In genomic region chr16:30028438-30029093, GRCh38 we compare ENCODE assay signal across 14 cellular contexts. TPM values are rescaled to one million over a fixed set of nuclear protein-coding genes. Genes with fewer than 3 reads are reported as not detected.
DNase-seq lines count a peak whose midpoint lies in the region; ATAC-seq and TF ChIP-seq lines count a peak whose summit lies in the region.
"Had no signal": no experiment of that assay in that cellular context is flagged by ENCODE, and none has a peak within 500 bp of the region (broad histone marks: within the 10 kb centered on the region; RNA-seq: fewer than 3 reads in every experiment).

No MANE protein-coding gene starts in this region.

- H3K4me1 Mint-ChIP-seq in endothelial cell (ENCODE audit: unreplicated experiment), result peaks cover 11% of the 10 kb centered on the region

- no peak overlapping the region for H3K27ac Mint-ChIP-seq in endothelial cell (ENCODE audit: unreplicated experiment)
- H3K27ac Mint-ChIP-seq: T-cell had no signal

- TF ChIP-seq CTCF in NB4 (IDR thresholded peaks at IDR 0.05; ENCODE audit: low read depth, low read length), result no peak
- no peak for TF ChIP-seq CTCF in endothelial cell (IDR thresholded peaks at IDR 0.05; ENCODE audit: unreplicated experiment)
- TF ChIP-seq CTCF in psoas muscle (IDR thresholded peaks at IDR 0.05), result no peak

- intact Hi-C loops in psoas muscle (cut with DNase I), result loop anchor here in 1 of 2 donors (10.0 kb wide), 1 partner anchor 334 kb away; no protein-coding TSS in a partner anchor

- no peak overlapping the region for H3K27ac ChIP-seq in psoas muscle
- H3K27ac ChIP-seq: C4-2B had no signal

- peaks cover 0 to 60% (median 15%) of the 10 kb centered on the region in 3 donors for H3K27me3 ChIP-seq in psoas muscle (ENCODE audit: insufficient read depth in 3 of 3, low read length in 2 of 3)

- peaks cover 16% of the 10 kb centered on the region for H3K27me3 Mint-ChIP-seq in endothelial cell (ENCODE audit: unreplicated experiment)

- no peak overlapping the region for H3K4me3 Mint-ChIP-seq in endothelial cell (ENCODE audit: unreplicated experiment)
- H3K4me3 Mint-ChIP-seq: T-cell had no signal

- TF ChIP-seq POLR2A in NB4 (IDR thresholded peaks at IDR 0.05; ENCODE audit: extremely low read depth, insufficient read length), result no peak

- no peak overlapping the region for H3K4me3 ChIP-seq in NB4 (ENCODE audit: low read depth, low read length)
- no peak overlapping the region for H3K4me3 ChIP-seq in psoas muscle

- peaks cover 2% of the 10 kb centered on the region for H3K4me1 ChIP-seq in psoas muscle

- H3K36me3 ChIP-seq in psoas muscle (ENCODE audit: insufficient read depth in 1 of 2, low read depth in 1 of 2), result no peaks in the 10 kb centered on the region

- H3K36me3 Mint-ChIP-seq in endothelial cell (ENCODE audit: low read depth, unreplicated experiment), result peaks cover 3% of the 10 kb centered on the region
- H3K36me3 Mint-ChIP-seq: T-cell had no signal

- H3K9me3 ChIP-seq in psoas muscle, result no peaks in the 10 kb centered on the region

- 6 to 10% (median 7%) methylated on average over 15 to 18 of the region's 18 CpGs for WGBS in psoas muscle, 3 donors

- peak; percentile 32 to 74 (median 70) for ATAC-seq in psoas muscle

- peak; percentile 31 for DNase-seq in activated naive CD4-positive, alpha-beta T cell treated with Interleukin-2 at 50 U/mL for 16 hours
- no peak for DNase-seq in activated naive CD4-positive, alpha-beta T cell treated with anti-CD3 and anti-CD28 coated beads, Interleukin-2, amount 50 U/mL, for 16 hours
- DNase-seq in NB4 (ENCODE audit: low read depth), result peak; percentile 64
- DNase-seq in endothelial cell (ENCODE audit: low spot score), result peak; percentile 61
- DNase-seq in psoas muscle, result no peak
- DNase-seq in middle frontal gyrus (ENCODE audit: extremely low spot score, low spot score), result no peak
- DNase-seq in activated gamma-delta T cell (lab: John Stamatoyannopoulos, UW), result no peak
- no peak for DNase-seq in COLO668 (lab: John Stamatoyannopoulos, UW; ENCODE audit: unreplicated experiment)
- DNase-seq: nucleus accumbens; stimulated activated CD4-positive, alpha-beta T cell treated with anti-CD3 and anti-CD28 coated beads, Interleukin-4, amount 100 ng/mL, for 4 hours had no signal

- no peaks in the 10 kb centered on the region for H3K9me3 Mint-ChIP-seq in endothelial cell (ENCODE audit: unreplicated experiment)
- H3K9me3 Mint-ChIP-seq: T-cell had no signal

RNA-seq across cellular contexts. Expression of gene TLCD3B, which starts 2.5 kb away (rescaled TPM):
- total RNA-seq in endothelial cell (ENCODE audit: unreplicated experiment) (1.4 TPM), psoas muscle (1 to 10 TPM in 1 of 4 donors, under 1 TPM in 3; 0.17 to 1.9 (median 0.23) TPM)
- polyA plus RNA-seq in psoas muscle, result under 1 TPM; 0.13 to 0.62 (median 0.17) TPM

RNA-seq across cellular contexts. Expression of gene C16orf92, which starts 5.6 kb away (rescaled TPM):
- total RNA-seq in endothelial cell (ENCODE audit: unreplicated experiment) (not detected), psoas muscle (not detected)
- polyA plus RNA-seq in psoas muscle, result not detected
- total RNA-seq: HT1080, T-cell, temporal lobe had no signal

RNA-seq across cellular contexts. Expression of gene DOC2A, which starts 17.7 kb away (rescaled TPM):
- 7.4 TPM for total RNA-seq in endothelial cell (ENCODE audit: unreplicated experiment)
- total RNA-seq in psoas muscle, result under 1 TPM in 2 of 4 donors, not detected in 2; 0.11 to 0.51 TPM
- under 1 TPM; 0.13 to 0.20 (median 0.15) TPM for polyA plus RNA-seq in psoas muscle

RNA-seq across cellular contexts. Expression of gene INO80E, which starts 32.5 kb away (rescaled TPM):
- total RNA-seq in endothelial cell (ENCODE audit: unreplicated experiment) (94.4 TPM), psoas muscle (10 to 100 TPM; 30.5 to 43.3 (median 34.1) TPM)
- polyA plus RNA-seq in psoas muscle, result 10 to 100 TPM; 59.8 to 86.9 (median 77.3) TPM

RNA-seq across cellular contexts. Expression of gene HIRIP3, which starts 33.1 kb away (rescaled TPM):
- total RNA-seq in endothelial cell (ENCODE audit: unreplicated experiment), result 5.2 TPM
- 10 to 100 TPM; 18.9 to 22.0 (median 20.7) TPM for total RNA-seq in psoas muscle
- 10 to 100 TPM; 18.5 to 62.5 (median 23.1) TPM for polyA plus RNA-seq in psoas muscle

Comparison
In these comparisons a context has a peak if more than half of its experiments do, and no peak if none do; other contexts are left out.
1. DNase-seq: peak in activated naive CD4-positive, alpha-beta T cell treated with Interleukin-2 at 50 U/mL for 16 hours (single experiment), NB4 (single experiment) and endothelial cell (single experiment); none in activated naive CD4-positive, alpha-beta T cell treated with anti-CD3 and anti-CD28 coated beads, Interleukin-2, amount 50 U/mL, for 16 hours (single experiment), psoas muscle (0 of 2), middle frontal gyrus (single experiment), activated gamma-delta T cell (single experiment) and COLO668 (single experiment).